ENCODE assay signal across 8 cellular contexts in the genomic region with DNA sequence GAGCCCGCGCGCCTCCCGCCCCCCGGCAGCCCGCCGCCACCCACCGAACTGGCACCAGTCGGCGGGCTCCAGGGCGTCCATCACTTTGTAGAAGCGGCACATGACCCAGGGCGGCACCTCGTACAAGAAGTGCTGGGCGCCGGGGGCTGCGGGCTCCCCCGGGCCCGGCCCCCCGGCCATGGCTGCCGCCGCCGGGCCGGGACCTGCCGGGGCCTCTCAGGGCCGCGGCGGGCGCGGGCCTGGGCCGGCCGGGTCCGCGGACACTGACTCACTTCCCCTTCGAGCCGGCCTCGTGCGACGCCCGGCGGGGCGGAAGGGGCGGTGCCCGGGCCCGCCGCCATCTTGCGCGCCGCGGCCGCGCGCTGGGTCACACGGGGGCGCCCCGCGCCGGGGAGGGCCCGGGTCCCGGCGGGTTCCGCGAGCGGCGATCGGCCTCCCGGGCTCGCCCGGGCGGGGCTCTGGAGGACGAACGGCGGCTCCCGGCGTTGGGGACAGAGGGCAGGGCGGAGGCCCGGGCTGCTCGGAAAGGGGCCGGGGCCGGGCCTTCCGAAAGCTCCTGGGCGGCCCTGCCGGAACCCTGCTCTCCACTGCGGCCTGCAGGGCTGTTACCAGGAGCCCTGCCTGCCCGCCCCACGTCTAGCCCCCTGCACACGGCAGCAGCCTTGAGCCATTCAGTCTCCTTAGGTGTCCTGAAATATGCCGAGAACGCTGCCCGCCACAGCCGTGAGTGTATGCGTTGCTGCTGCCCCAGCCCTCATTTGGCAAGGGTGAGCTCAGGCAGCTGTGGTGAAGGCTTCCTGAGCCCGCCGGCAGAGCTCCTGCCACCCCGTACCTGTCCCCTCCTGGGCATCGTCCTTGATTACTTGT. TPM values are rescaled to one million over a fixed set of nuclear protein-coding genes. Genes with fewer than 3 reads are reported as not detected.
DNase-seq lines count a peak whose midpoint lies in the region; ATAC-seq and TF ChIP-seq lines count a peak whose summit lies in the region.

A gene (minus strand): TSS at position 270 of the 867 bp plus-strand sequence. CDS start 90 bp downstream, at position 180.

- DNase-seq in RPMI8226 (peak; percentile 78), ureter (ENCODE audit: low spot score) (peak; percentile 55)
- peak; percentile 60 for DNase-seq in activated naive CD4-positive, alpha-beta T cell treated with anti-CD3 and anti-CD28 coated beads, Interleukin-2, amount 50 U/mL, for 16 hours

- ATAC-seq in GM19043 (IDR thresholded peaks at IDR 0.05; ENCODE audit: low read depth, unreplicated experiment) (peak; percentile 67), HG03439 (IDR thresholded peaks at IDR 0.05; ENCODE audit: unreplicated experiment) (peak; percentile 45), gastroesophageal sphincter (peak; percentile 88)

- peak within 1 kb of the TSS; percentile 67 to 68 for H3K4me3 ChIP-seq in gastroesophageal sphincter
- H3K4me3 ChIP-seq in neuron (ENCODE audit: low read length), result peak within 1 kb of the TSS; percentile 57

- H3K9me3 ChIP-seq in gastroesophageal sphincter, result no peaks in the 10 kb centered on the region
- H3K9me3 ChIP-seq in neuron (ENCODE audit: low read length), result no peaks in the 10 kb centered on the region

- H3K27ac ChIP-seq in C4-2B (peak within 1 kb of the TSS; percentile 99), gastroesophageal sphincter (peak within 1 kb of the TSS; percentile 85 to 92 (median 88))

- WGBS in gastroesophageal sphincter (ENCODE audit: low coverage in 1 of 2), 2 donors, result no CpG with 5 or more reads among the region's 96 CpGs

- TF ChIP-seq POLR2A in gastroesophageal sphincter (IDR thresholded peaks at IDR 0.05), result peak in 1 of 2 donors; percentile 53

- no peak for TF ChIP-seq EP300 in gastroesophageal sphincter (IDR thresholded peaks at IDR 0.05)

- H3K27me3 ChIP-seq in gastroesophageal sphincter, result no peaks in the 10 kb centered on the region
- H3K27me3 ChIP-seq in neuron (ENCODE audit: insufficient read depth, low read length), result peaks cover 6% of the 10 kb centered on the region

- TF ChIP-seq CTCF in C4-2B (conservative IDR thresholded peaks at IDR 0.05) (peak; percentile 33), gastroesophageal sphincter (IDR thresholded peaks at IDR 0.05) (no peak)

- peaks cover 0 to 29% (median 3%) of the 10 kb centered on the region in 3 donors for H3K4me1 ChIP-seq in gastroesophageal sphincter
- peaks cover 22% of the 10 kb centered on the region for H3K4me1 ChIP-seq in neuron (ENCODE audit: insufficient read depth, low read length)

- H3K36me3 ChIP-seq in gastroesophageal sphincter (peaks cover 0 to 29% of the 10 kb centered on the region in 2 donors), neuron (ENCODE audit: insufficient read depth, low read length) (peaks cover 3% of the 10 kb centered on the region)

- H2AFZ ChIP-seq in neuron (ENCODE audit: low read depth, low read length), result no peak within 1 kb of the TSS

RNA-seq across cellular contexts. Expression of the gene that starts here (rescaled TPM):
- total RNA-seq in gastroesophageal sphincter (10 to 100 TPM; 33.0 to 84.7 (median 41.6) TPM), ureter (103 TPM)

Comparison
In these comparisons a context has a peak if more than half of its experiments do, and no peak if none do; other contexts are left out.
1. Peak in every context shown above with its lines: DNase-seq, ATAC-seq, H3K4me3 ChIP-seq and H3K27ac ChIP-seq.